9 cellular contexts compared by ENCODE assay signal in the genomic region with DNA sequence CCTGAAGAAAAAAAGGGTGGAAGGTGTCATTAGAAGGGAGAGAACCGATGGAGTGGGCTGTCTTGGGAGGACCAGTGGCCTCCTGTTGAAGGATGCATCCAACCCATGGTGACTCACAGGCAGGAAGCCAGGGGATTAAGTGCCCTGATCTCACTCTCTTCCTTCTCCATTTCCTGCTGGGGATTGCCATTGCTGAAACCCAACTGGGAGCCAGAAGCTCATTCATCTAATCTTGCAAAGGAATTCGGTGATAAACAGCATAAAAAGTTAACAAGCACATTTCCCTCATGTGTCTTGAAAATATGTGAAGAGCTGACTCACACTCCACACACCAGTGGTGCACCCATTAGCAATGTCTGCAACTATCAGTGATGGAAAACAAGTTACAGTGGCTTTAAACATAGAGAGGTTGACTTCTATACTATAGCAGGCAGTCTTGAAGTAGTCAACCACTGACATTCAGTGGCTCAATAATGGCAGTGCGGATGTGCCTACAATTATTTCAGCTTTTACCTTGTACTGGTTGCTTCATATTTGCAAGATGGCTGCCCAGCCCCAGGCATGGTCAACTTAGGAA. TPM values are rescaled to one million over a fixed set of nuclear protein-coding genes. Genes with fewer than 3 reads are reported as not detected.
DNase-seq lines count a peak whose midpoint lies in the region; ATAC-seq, FAIRE-seq and TF ChIP-seq lines count a peak whose summit lies in the region.
"Had no signal": no experiment of that assay in that cellular context is flagged by ENCODE, and none has a peak within 500 bp of the region (broad histone marks: within the 10 kb centered on the region; RNA-seq: fewer than 3 reads in every experiment).

No MANE protein-coding gene starts in this region.

- peak; percentile 81 for FAIRE-seq in H54 (lab: Jason Lieb, UNC)

- peak; percentile 86 for ATAC-seq in SK-N-SH treated with all-trans-retinoic acid at 6 μM for 48 hours
- ATAC-seq in sciatic nerve: peak; percentile 24

- no peak for TF ChIP-seq POLR2A in H54 (IDR thresholded peaks at IDR 0.05; ENCODE audit: low read depth, low read length)

- intact Hi-C loops in sciatic nerve (cut with DNase I): no loop called here

- DNase-seq in H54 (ENCODE audit: insufficient read length, low spot score) (peak; percentile 51), foreskin melanocyte (peak; percentile 69), sciatic nerve (ENCODE audit: low spot score) (no peak), GM19238 (ENCODE audit: insufficient read length, low spot score) (no peak), GF-D8 (lab: John Stamatoyannopoulos, UW) (no peak)
- DNase-seq in activated CD4-positive, alpha-beta T cell treated with anti-CD3 and anti-CD28 coated beads for 4 hours: no peak
- no peak for DNase-seq in stimulated activated CD4-positive, alpha-beta T cell treated with anti-CD3 and anti-CD28 coated beads, Interleukin-12 subunit alpha, Interleukin-12 subunit beta, amount 100 ng/mL, for 4 hours
- DNase-seq: NCI-H2227 treated with DMSO at 0.1 percent for 48 hours had no signal

TF ChIP-seq in SK-N-SH treated with all-trans-retinoic acid at 6 μM for 48 hours, 23 proteins besides CTCF, POLR2A, EP300 and RAD21:
- TF ChIP-seq, protein P1, sequence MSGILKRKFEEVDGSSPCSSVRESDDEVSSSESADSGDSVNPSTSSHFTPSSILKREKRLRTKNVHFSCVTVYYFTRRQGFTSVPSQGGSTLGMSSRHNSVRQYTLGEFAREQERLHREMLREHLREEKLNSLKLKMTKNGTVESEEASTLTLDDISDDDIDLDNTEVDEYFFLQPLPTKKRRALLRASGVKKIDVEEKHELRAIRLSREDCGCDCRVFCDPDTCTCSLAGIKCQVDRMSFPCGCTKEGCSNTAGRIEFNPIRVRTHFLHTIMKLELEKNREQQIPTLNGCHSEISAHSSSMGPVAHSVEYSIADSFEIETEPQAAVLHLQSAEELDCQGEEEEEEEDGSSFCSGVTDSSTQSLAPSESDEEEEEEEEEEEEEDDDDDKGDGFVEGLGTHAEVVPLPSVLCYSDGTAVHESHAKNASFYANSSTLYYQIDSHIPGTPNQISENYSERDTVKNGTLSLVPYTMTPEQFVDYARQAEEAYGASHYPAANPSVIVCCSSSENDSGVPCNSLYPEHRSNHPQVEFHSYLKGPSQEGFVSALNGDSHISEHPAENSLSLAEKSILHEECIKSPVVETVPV (CRISPR knock-in tag; IDR thresholded peaks at IDR 0.05): no peak

RNA-seq across cellular contexts. Expression of gene CSRNP1, which starts 12.8 kb away (rescaled TPM):
- total RNA-seq in sciatic nerve: 51.7 TPM

RNA-seq across cellular contexts. Expression of gene XIRP1, which starts 26.2 kb away (rescaled TPM):
- 0.04 TPM for total RNA-seq in sciatic nerve

RNA-seq across cellular contexts. Expression of gene TTC21A, which starts 58.7 kb away (rescaled TPM):
- 13.4 TPM for total RNA-seq in sciatic nerve

RNA-seq across cellular contexts. Expression of gene GORASP1, which starts 58.8 kb away (rescaled TPM):
- total RNA-seq in sciatic nerve: 55.8 TPM

Comparison
In these comparisons a context has a peak if more than half of its experiments do, and no peak if none do; other contexts are left out.
1. DNase-seq: peak in H54 (single experiment) and foreskin melanocyte (single experiment); none in sciatic nerve (single experiment), GM19238 (single experiment), activated CD4-positive, alpha-beta T cell treated with anti-CD3 and anti-CD28 coated beads for 4 hours (0 of 2), GF-D8 (single experiment) and stimulated activated CD4-positive, alpha-beta T cell treated with anti-CD3 and anti-CD28 coated beads, Interleukin-12 subunit alpha, Interleukin-12 subunit beta, amount 100 ng/mL, for 4 hours (single experiment).